In genomic region chr17:64103751-64104364, GRCh38 we compare ENCODE assay signal across 11 cellular contexts. TPM values are rescaled to one million over a fixed set of nuclear protein-coding genes. Genes with fewer than 3 reads are reported as not detected.
DNase-seq lines count a peak whose midpoint lies in the region; ATAC-seq and TF ChIP-seq lines count a peak whose summit lies in the region.
"Had no signal": no experiment of that assay in that cellular context is flagged by ENCODE, and none has a peak within 500 bp of the region (broad histone marks: within the 10 kb centered on the region; RNA-seq: fewer than 3 reads in every experiment).

No MANE protein-coding gene starts in this region.

- no peaks in the 10 kb centered on the region for H3K9me2 ChIP-seq in Loucy (replicated peaks; ENCODE audit: low read depth, low read length)

- 0 out of 2 replicates have a peak, but pooled peaks cover 3% of the 10 kb centered on the region for H3K79me2 ChIP-seq in Loucy (ENCODE audit: insufficient read depth, low read length)

- H3K27me3 Mint-ChIP-seq in activated CD4-positive, alpha-beta T cell treated with anti-CD3 and anti-CD28 coated beads, Interleukin-2, amount 10 ng/mL, durations not matched to agents 24 days and 14 days, result no peaks in the 10 kb centered on the region
- no peaks in the 10 kb centered on the region for H3K27me3 Mint-ChIP-seq in activated CD4-positive, alpha-beta T cell treated with anti-CD3 and anti-CD28 coated beads for 36 hours
- H3K27me3 Mint-ChIP-seq in activated T-helper 1 cell treated with anti-CD3 and anti-CD28 coated beads, Interleukin-12 subunit alpha, Interleukin-12 subunit beta, Interleukin-2, Interleukin-4 antibody, amounts not matched to agents 30 ng/mL and 10 ng/mL and 1 ng/mL, durations not matched to agents 14 hours and 24 hours and 36 hours (ENCODE audit: insufficient read depth), result no peaks in the 10 kb centered on the region
- H3K27me3 Mint-ChIP-seq: activated naive CD8-positive, alpha-beta T cell treated with anti-CD3 and anti-CD28 coated beads, Interleukin-2, amount 10 ng/mL, durations not matched to agents 7 days and 5 days had no signal

- H3K27ac ChIP-seq in left ventricle myocardium inferior (replicated peaks), result no peak overlapping the region
- H3K27ac ChIP-seq: thoracic aorta had no signal

- TF ChIP-seq CTCF in Loucy (conservative IDR thresholded peaks at IDR 0.05; ENCODE audit: low read length) (no peak), left ventricle myocardium inferior (IDR thresholded peaks at IDR 0.05; ENCODE audit: borderline replicate concordance) (no peak)

- no peaks in the 10 kb centered on the region for H3K9me3 ChIP-seq in Loucy (ENCODE audit: insufficient read depth, low read depth, low read length)
- no peaks in the 10 kb centered on the region for H3K9me3 ChIP-seq in left ventricle myocardium inferior (replicated peaks)
- H3K9me3 ChIP-seq: thoracic aorta had no signal

- H3K4me3 ChIP-seq in Loucy (ENCODE audit: low read length, poor library complexity, severe bottlenecking), result no peak overlapping the region
- H3K4me3 ChIP-seq in left ventricle myocardium inferior, result no peak overlapping the region
- H3K4me3 ChIP-seq: thoracic aorta had no signal

- peak overlapping the region; percentile 51 for H3K27ac Mint-ChIP-seq in activated CD4-positive, alpha-beta T cell treated with anti-CD3 and anti-CD28 coated beads, Interleukin-2, amount 10 ng/mL, durations not matched to agents 24 days and 14 days
- no peak overlapping the region for H3K27ac Mint-ChIP-seq in activated CD4-positive, alpha-beta T cell treated with anti-CD3 and anti-CD28 coated beads for 36 hours
- H3K27ac Mint-ChIP-seq in activated T-helper 1 cell treated with anti-CD3 and anti-CD28 coated beads, Interleukin-12 subunit alpha, Interleukin-12 subunit beta, Interleukin-2, Interleukin-4 antibody, amounts not matched to agents 30 ng/mL and 10 ng/mL and 1 ng/mL, durations not matched to agents 14 hours and 24 hours and 36 hours, result peak overlapping the region; percentile 40
- H3K27ac Mint-ChIP-seq: activated naive CD8-positive, alpha-beta T cell treated with anti-CD3 and anti-CD28 coated beads, Interleukin-2, amount 10 ng/mL, durations not matched to agents 7 days and 5 days had no signal

- intact Hi-C loops in activated CD4-positive, alpha-beta T cell treated with anti-CD3 and anti-CD28 coated beads, Interleukin-2, amount 10 ng/mL, durations not matched to agents 24 days and 14 days (cut with micrococcal nuclease), result no loop called here
- intact Hi-C loops in activated CD4-positive, alpha-beta T cell treated with anti-CD3 and anti-CD28 coated beads for 36 hours (cut with DNase I, micrococcal nuclease), result no loop called here
- intact Hi-C loops in activated T-helper 1 cell treated with anti-CD3 and anti-CD28 coated beads, Interleukin-12 subunit alpha, Interleukin-12 subunit beta, Interleukin-2, Interleukin-4 antibody, amounts not matched to agents 30 ng/mL and 10 ng/mL and 1 ng/mL, durations not matched to agents 14 hours and 24 hours and 36 hours (cut with micrococcal nuclease), result no loop called here
- intact Hi-C loops in left ventricle myocardium inferior (cut with micrococcal nuclease), result no loop called here

- H2AFZ ChIP-seq in Loucy (ENCODE audit: low read length), result no peak overlapping the region

- H3K9me3 Mint-ChIP-seq in activated CD4-positive, alpha-beta T cell treated with anti-CD3 and anti-CD28 coated beads, Interleukin-2, amount 10 ng/mL, durations not matched to agents 24 days and 14 days, result no peaks in the 10 kb centered on the region
- no peaks in the 10 kb centered on the region for H3K9me3 Mint-ChIP-seq in activated CD4-positive, alpha-beta T cell treated with anti-CD3 and anti-CD28 coated beads for 36 hours (ENCODE audit: low read depth)
- no peaks in the 10 kb centered on the region for H3K9me3 Mint-ChIP-seq in activated T-helper 1 cell treated with anti-CD3 and anti-CD28 coated beads, Interleukin-12 subunit alpha, Interleukin-12 subunit beta, Interleukin-2, Interleukin-4 antibody, amounts not matched to agents 30 ng/mL and 10 ng/mL and 1 ng/mL, durations not matched to agents 14 hours and 24 hours and 36 hours
- H3K9me3 Mint-ChIP-seq: activated naive CD8-positive, alpha-beta T cell treated with anti-CD3 and anti-CD28 coated beads, Interleukin-2, amount 10 ng/mL, durations not matched to agents 7 days and 5 days had no signal

- 0 out of 2 replicates have a peak, but pooled peaks cover 3% of the 10 kb centered on the region for H3F3A ChIP-seq in Loucy (ENCODE audit: low read depth)

- CTCF ChIA-PET in activated CD4-positive, alpha-beta T cell treated with anti-CD3 and anti-CD28 coated beads for 36 hours (lab: Charles Lee), result interaction anchor here (1.1 to 1.7 kb wide), 6 partner anchors 9 to 75 kb away, joined by 3 to 8 read pairs (median 4); no protein-coding TSS in a partner anchor

- peak overlapping the region; percentile 28 for H3K4me3 Mint-ChIP-seq in activated CD4-positive, alpha-beta T cell treated with anti-CD3 and anti-CD28 coated beads, Interleukin-2, amount 10 ng/mL, durations not matched to agents 24 days and 14 days
- no peak overlapping the region for H3K4me3 Mint-ChIP-seq in activated CD4-positive, alpha-beta T cell treated with anti-CD3 and anti-CD28 coated beads for 36 hours
- peak overlapping the region; percentile 19 for H3K4me3 Mint-ChIP-seq in activated T-helper 1 cell treated with anti-CD3 and anti-CD28 coated beads, Interleukin-12 subunit alpha, Interleukin-12 subunit beta, Interleukin-2, Interleukin-4 antibody, amounts not matched to agents 30 ng/mL and 10 ng/mL and 1 ng/mL, durations not matched to agents 14 hours and 24 hours and 36 hours
- H3K4me3 Mint-ChIP-seq: activated naive CD8-positive, alpha-beta T cell treated with anti-CD3 and anti-CD28 coated beads, Interleukin-2, amount 10 ng/mL, durations not matched to agents 7 days and 5 days had no signal

- peaks cover 26% of the 10 kb centered on the region for H3K36me3 Mint-ChIP-seq in activated CD4-positive, alpha-beta T cell treated with anti-CD3 and anti-CD28 coated beads, Interleukin-2, amount 10 ng/mL, durations not matched to agents 24 days and 14 days (ENCODE audit: low read depth)
- peaks cover 7% of the 10 kb centered on the region for H3K36me3 Mint-ChIP-seq in activated CD4-positive, alpha-beta T cell treated with anti-CD3 and anti-CD28 coated beads for 36 hours (ENCODE audit: low read depth)
- H3K36me3 Mint-ChIP-seq in activated T-helper 1 cell treated with anti-CD3 and anti-CD28 coated beads, Interleukin-12 subunit alpha, Interleukin-12 subunit beta, Interleukin-2, Interleukin-4 antibody, amounts not matched to agents 30 ng/mL and 10 ng/mL and 1 ng/mL, durations not matched to agents 14 hours and 24 hours and 36 hours (ENCODE audit: low read depth), result peaks cover 33% of the 10 kb centered on the region

- H3K4me1 ChIP-seq in Loucy (ENCODE audit: insufficient read depth, low read length, poor library complexity, severe bottlenecking) (peaks cover 46% of the 10 kb centered on the region), left ventricle myocardium inferior (peaks cover 16% of the 10 kb centered on the region)

- H3K27me3 ChIP-seq in Loucy (ENCODE audit: insufficient read depth, low read length, poor library complexity, severe bottlenecking) (no peaks in the 10 kb centered on the region), left ventricle myocardium inferior (ENCODE audit: low read depth) (no peaks in the 10 kb centered on the region)

- H3K36me3 ChIP-seq in Loucy (ENCODE audit: insufficient read depth, low read length), result no peaks in the 10 kb centered on the region
- H3K36me3 ChIP-seq in left ventricle myocardium inferior, result no peaks in the 10 kb centered on the region
- H3K36me3 ChIP-seq: thoracic aorta had no signal

- POLR2A ChIA-PET in activated CD4-positive, alpha-beta T cell treated with anti-CD3 and anti-CD28 coated beads for 36 hours (lab: Charles Lee), result interaction anchor here (0.6 to 1.0 kb wide), 2 partner anchors 15 to 457 kb away, joined by 3 to 7 read pairs; no protein-coding TSS in a partner anchor

- H4K20me1 ChIP-seq in Loucy (ENCODE audit: insufficient read depth, low read length, poor library complexity, severe bottlenecking), result no peaks in the 10 kb centered on the region

- H3K9ac ChIP-seq in Loucy (ENCODE audit: low read depth, low read length, poor library complexity, severe bottlenecking), result no peak overlapping the region

- peaks cover 54% of the 10 kb centered on the region for H3K4me1 Mint-ChIP-seq in activated CD4-positive, alpha-beta T cell treated with anti-CD3 and anti-CD28 coated beads, Interleukin-2, amount 10 ng/mL, durations not matched to agents 24 days and 14 days
- H3K4me1 Mint-ChIP-seq in activated CD4-positive, alpha-beta T cell treated with anti-CD3 and anti-CD28 coated beads for 36 hours, result peaks cover 54% of the 10 kb centered on the region
- peaks cover 83% of the 10 kb centered on the region for H3K4me1 Mint-ChIP-seq in activated T-helper 1 cell treated with anti-CD3 and anti-CD28 coated beads, Interleukin-12 subunit alpha, Interleukin-12 subunit beta, Interleukin-2, Interleukin-4 antibody, amounts not matched to agents 30 ng/mL and 10 ng/mL and 1 ng/mL, durations not matched to agents 14 hours and 24 hours and 36 hours (ENCODE audit: low read depth)

- peak overlapping the region; percentile 12 for H3K4me2 ChIP-seq in Loucy (ENCODE audit: low read depth, low read length, poor library complexity, severe bottlenecking)

- no peak for DNase-seq in activated CD4-positive, alpha-beta T cell treated with anti-CD3 and anti-CD28 coated beads, Interleukin-2, amount 10 ng/mL, durations not matched to agents 24 days and 14 days
- no peak for DNase-seq in activated CD4-positive, alpha-beta T cell treated with anti-CD3 and anti-CD28 coated beads for 36 hours
- no peak for DNase-seq in activated T-helper 1 cell treated with anti-CD3 and anti-CD28 coated beads, Interleukin-12 subunit alpha, Interleukin-12 subunit beta, Interleukin-2, Interleukin-4 antibody, amounts not matched to agents 30 ng/mL and 10 ng/mL and 1 ng/mL, durations not matched to agents 14 hours and 24 hours and 36 hours (ENCODE audit: low spot score)
- peak; percentile 68 for DNase-seq in renal cortical epithelial cell (ENCODE audit: low read depth)
- no peak for DNase-seq in left ventricle myocardium inferior
- DNase-seq in NCI-H1092 (lab: John Stamatoyannopoulos, UW), result no peak
- DNase-seq: activated naive CD8-positive, alpha-beta T cell treated with anti-CD3 and anti-CD28 coated beads, Interleukin-2, amount 10 ng/mL, durations not matched to agents 7 days and 5 days; NCI-H1105 treated with DMSO at 0.1 percent for 48 hours had no signal

- ATAC-seq in activated CD4-positive, alpha-beta T cell treated with anti-CD3 and anti-CD28 coated beads for 36 hours, result no peak
- ATAC-seq in HG03108 (IDR thresholded peaks at IDR 0.05; ENCODE audit: unreplicated experiment), result no peak

RNA-seq across cellular contexts. Expression of gene ERN1, which starts 26.1 kb away (rescaled TPM):
- 41.3 and 52.1 TPM in 2 replicates for total RNA-seq in activated CD4-positive, alpha-beta T cell treated with anti-CD3 and anti-CD28 coated beads, Interleukin-2, amount 10 ng/mL, durations not matched to agents 24 days and 14 days
- 10 to 100 TPM; 23.7 to 26.8 TPM for total RNA-seq in activated CD4-positive, alpha-beta T cell treated with anti-CD3 and anti-CD28 coated beads for 36 hours
- total RNA-seq in activated T-helper 1 cell treated with anti-CD3 and anti-CD28 coated beads, Interleukin-12 subunit alpha, Interleukin-12 subunit beta, Interleukin-2, Interleukin-4 antibody, amounts not matched to agents 30 ng/mL and 10 ng/mL and 1 ng/mL, durations not matched to agents 14 hours and 24 hours and 36 hours, result 90.0 and 91.6 TPM in 2 replicates
- total RNA-seq in renal cortical epithelial cell (4.5 and 10.6 TPM in 2 replicates), left ventricle myocardium inferior (9.3 TPM)
